Comparison of ENCODE assay signal across 24 cellular contexts in genomic region chr19:41626278-41626677, GRCh38. TPM values are rescaled to one million over a fixed set of nuclear protein-coding genes. Genes with fewer than 3 reads are reported as not detected.
"Had no signal": no experiment of that assay in that cellular context is flagged by ENCODE, and none has a peak within 500 bp of the region (broad histone marks: within the 10 kb centered on the region; RNA-seq: fewer than 3 reads in every experiment).

No MANE protein-coding gene starts in this region.

- ATAC-seq: activated CD4-positive, alpha-beta T cell treated with anti-CD3 and anti-CD28 coated beads for 36 hours; activated CD8-positive, alpha-beta T cell treated with anti-CD3 and anti-CD28 coated beads, Interleukin-2, amount 10 ng/mL, durations not matched to agents 7 days and 5 days; left colon; stimulated activated naive CD8-positive, alpha-beta T cell treated with anti-CD3 and anti-CD28 coated beads, Interleukin-15, Interleukin-2, amounts not matched to agents 100 U/mL and 50 U/mL, for 24 hours had no signal

- H3K4me3 Mint-ChIP-seq: activated CD4-positive, alpha-beta T cell treated with anti-CD3 and anti-CD28 coated beads for 36 hours; activated CD8-positive, alpha-beta T cell treated with anti-CD3 and anti-CD28 coated beads, Interleukin-2, amount 10 ng/mL, durations not matched to agents 7 days and 5 days; activated naive CD4-positive, alpha-beta T cell treated with anti-CD3 and anti-CD28 coated beads, Interleukin-2, amount 10 ng/mL, durations not matched to agents 7 days and 5 days; nephron; T-helper 2 cell treated with Interferon-gamma antibody and Interleukin-4, amounts not matched to agents 5 μg/mL and 100 μg/mL, for 36 hours had no signal

- H3K9me3 ChIP-seq: right lobe of liver had no signal

- H3K36me3 Mint-ChIP-seq: activated naive CD4-positive, alpha-beta T cell treated with anti-CD3 and anti-CD28 coated beads, Interleukin-2, amount 10 ng/mL, durations not matched to agents 7 days and 5 days had no signal

- H3K4me1 Mint-ChIP-seq: activated CD4-positive, alpha-beta T cell treated with anti-CD3 and anti-CD28 coated beads for 36 hours; activated naive CD4-positive, alpha-beta T cell treated with anti-CD3 and anti-CD28 coated beads, Interleukin-2, amount 10 ng/mL, durations not matched to agents 7 days and 5 days; nephron had no signal

- DNase-seq: activated CD4-positive, alpha-beta T cell treated with anti-CD3 and anti-CD28 coated beads for 36 hours; activated CD8-positive, alpha-beta T cell treated with anti-CD3 and anti-CD28 coated beads, Interleukin-2, amount 10 ng/mL, durations not matched to agents 7 days and 5 days; activated gamma-delta T cell; activated naive CD4-positive, alpha-beta T cell treated with anti-CD3 and anti-CD28 coated beads, Interleukin-2, amount 10 ng/mL, durations not matched to agents 7 days and 5 days; cortex of kidney; hippocampal formation; left colon; mesendoderm; stimulated activated CD4-positive, alpha-beta T cell treated with anti-CD3 and anti-CD28 coated beads, Interleukin-12 subunit alpha, Interleukin-12 subunit beta, amount 100 ng/mL, for 4 hours; stimulated activated CD4-positive, alpha-beta T cell treated with anti-CD3 and anti-CD28 coated beads, Interleukin-4, amount 100 ng/mL, for 1 hour; stimulated activated naive CD8-positive, alpha-beta T cell treated with anti-CD3 and anti-CD28 coated beads, Interleukin-15, Interleukin-2, amounts not matched to agents 100 U/mL and 50 U/mL, for 24 hours; T-helper 1 cell had no signal

- H3K36me3 ChIP-seq: gastroesophageal sphincter, right lobe of liver had no signal

- H3K27ac ChIP-seq: gastroesophageal sphincter, right lobe of liver had no signal

- H3K27ac Mint-ChIP-seq: activated CD4-positive, alpha-beta T cell treated with anti-CD3 and anti-CD28 coated beads for 36 hours; activated CD8-positive, alpha-beta T cell treated with anti-CD3 and anti-CD28 coated beads, Interleukin-2, amount 10 ng/mL, durations not matched to agents 7 days and 5 days; activated naive CD4-positive, alpha-beta T cell treated with anti-CD3 and anti-CD28 coated beads, Interleukin-2, amount 10 ng/mL, durations not matched to agents 7 days and 5 days; nephron; T-helper 2 cell treated with Interferon-gamma antibody and Interleukin-4, amounts not matched to agents 5 μg/mL and 100 μg/mL, for 36 hours had no signal

- H3K4me3 ChIP-seq: mucosa of descending colon had no signal

- H3K27me3 ChIP-seq: right lobe of liver had no signal

- H3K4me1 ChIP-seq: gastroesophageal sphincter, right lobe of liver had no signal

RNA-seq across cellular contexts. Expression of gene CEACAM4, which starts 0.6 kb away (rescaled TPM):
- total RNA-seq: activated CD4-positive, alpha-beta T cell treated with anti-CD3 and anti-CD28 coated beads for 36 hours; activated CD8-positive, alpha-beta T cell treated with anti-CD3 and anti-CD28 coated beads, Interleukin-2, amount 10 ng/mL, durations not matched to agents 7 days and 5 days; chondrocyte; epithelial cell of proximal tubule; fibroblast of lung; fibroblast of villous mesenchyme; osteocyte; renal cortical epithelial cell had no signal
- polyA plus RNA-seq: fibroblast of lung, keratinocyte had no signal

RNA-seq across cellular contexts. Expression of gene CEACAM21, which starts 50.3 kb away (rescaled TPM):
- total RNA-seq: chondrocyte, epithelial cell of proximal tubule, fibroblast of lung, fibroblast of villous mesenchyme, osteocyte, renal cortical epithelial cell had no signal
- polyA plus RNA-seq: fibroblast of lung, keratinocyte had no signal
